In genomic region chr12:58041441-58041840, GRCh38 we compare ENCODE assay signal across 29 cellular contexts.
"Had no signal": no experiment of that assay in that cellular context is flagged by ENCODE, and none has a peak within 500 bp of the region (broad histone marks: within the 10 kb centered on the region; RNA-seq: fewer than 3 reads in every experiment).

No MANE protein-coding gene starts in this region.

- H3K4me3 ChIP-seq: adrenal gland, ascending aorta, body of pancreas, breast epithelium, cardiac muscle cell had no signal

- H3K27me3 ChIP-seq: adrenal gland, ascending aorta, body of pancreas, brain microvascular endothelial cell, breast epithelium, cardiac muscle cell had no signal

- H3K9me3 ChIP-seq: adrenal gland, body of pancreas had no signal

- H3K27ac ChIP-seq: adrenal gland, ascending aorta, body of pancreas, brain microvascular endothelial cell, breast epithelium, cardiac muscle cell had no signal

- H3K36me3 ChIP-seq: adrenal gland, ascending aorta, brain microvascular endothelial cell, breast epithelium, cardiac muscle cell had no signal

- H3K4me1 ChIP-seq: adrenal gland, ascending aorta, body of pancreas, breast epithelium had no signal

- DNase-seq: activated effector memory CD4-positive, alpha-beta T cell treated with anti-CD3 and anti-CD28 coated beads, Interleukin-2, amount 50 U/mL, for 16 hours; activated effector memory CD4-positive, alpha-beta T cell treated with Interleukin-2 at 50 U/mL for 16 hours; activated gamma-delta T cell; activated gamma-delta T cell treated with Interleukin-2 at 50 U/mL for 16 hours; activated naive CD4-positive, alpha-beta T cell; activated naive CD4-positive, alpha-beta T cell treated with anti-CD3 and anti-CD28 coated beads for 36 hours; activated naive CD4-positive, alpha-beta T cell treated with anti-CD3 and anti-CD28 coated beads, Interleukin-2, amount 10 ng/mL, durations not matched to agents 7 days and 5 days; activated naive CD4-positive, alpha-beta T cell treated with anti-CD3 and anti-CD28 coated beads, Interleukin-2, amount 50 U/mL, for 16 hours; activated naive CD4-positive, alpha-beta T cell treated with Interleukin-2 at 50 U/mL for 16 hours; activated naive CD8-positive, alpha-beta T cell treated with anti-CD3 and anti-CD28 coated beads for 36 hours; activated naive CD8-positive, alpha-beta T cell treated with anti-CD3 and anti-CD28 coated beads, Interleukin-2, amount 10 ng/mL, durations not matched to agents 7 days and 5 days; activated naive CD8-positive, alpha-beta T cell treated with anti-CD3 and anti-CD28 coated beads, Interleukin-2, amount 50 U/mL, for 24 hours; activated T-cell treated with anti-CD3 and anti-CD28 coated beads, Interleukin-2, amount 50 U/mL, for 24 hours; activated T-cell treated with anti-CD3 and anti-CD28 coated beads, Interleukin-2, amount 50 U/mL, for 4 hours; activated T-cell treated with anti-CD3 and anti-CD28 coated beads, Interleukin-2, amount 50 U/mL, for 48 hours; activated T-cell treated with anti-CD3 and anti-CD28 coated beads, Interleukin-2, amount 50 U/mL, for 72 hours; adrenal gland; amniotic stem cell; amygdala; anterior cingulate cortex; aorta; body of pancreas; brain microvascular endothelial cell; caudate nucleus; central memory CD4-positive, alpha-beta T cell; cerebellar nuclear complex had no signal
